Comparison of ENCODE assay signal across 8 cellular contexts in the genomic region with DNA sequence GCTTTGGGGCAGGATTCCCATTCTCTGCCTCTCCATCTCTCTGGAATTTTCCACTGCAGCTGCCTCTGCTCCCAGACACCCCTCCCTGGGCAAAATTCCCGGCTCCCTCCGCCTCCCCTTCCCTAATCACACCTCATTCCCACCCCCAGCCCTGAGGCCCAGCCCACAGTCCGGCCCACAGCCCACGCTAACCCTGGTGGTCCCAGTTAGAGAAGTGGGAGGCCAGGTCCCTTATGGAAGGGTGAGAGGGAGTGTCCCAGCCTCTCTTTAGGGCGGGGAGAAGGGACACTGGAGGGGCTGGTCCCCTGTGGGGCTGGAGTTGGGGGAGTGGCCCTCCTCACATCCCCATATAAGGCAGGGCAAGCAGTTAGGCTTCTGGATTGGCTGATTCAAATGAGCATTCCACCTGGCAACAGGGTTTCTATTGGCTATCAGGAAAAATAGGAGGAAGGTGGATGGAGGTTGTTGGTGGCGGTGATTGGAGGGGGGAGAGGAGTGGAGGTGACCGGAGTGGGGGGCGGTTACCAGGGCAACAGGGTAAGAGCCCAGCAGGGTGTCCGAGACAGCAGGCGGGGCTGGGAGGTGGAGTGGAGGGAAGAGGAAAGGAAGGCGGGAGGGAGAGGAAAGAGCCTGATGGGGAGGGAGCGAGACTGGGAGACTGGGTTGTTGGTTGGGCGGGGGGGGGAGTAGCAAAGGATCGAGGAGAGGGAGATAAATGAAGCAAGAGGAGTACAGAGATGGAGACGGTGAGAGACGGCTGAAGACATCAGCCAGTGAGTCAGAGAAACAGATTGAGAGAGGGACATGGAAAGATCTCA. TPM values are rescaled to one million over a fixed set of nuclear protein-coding genes. Genes with fewer than 3 reads are reported as not detected.
A peak's percentile ranks its signal among the peaks of the same experiment; 100 is the strongest.
DNase-seq lines count a peak whose midpoint lies in the region; ATAC-seq and TF ChIP-seq lines count a peak whose summit lies in the region.

No MANE protein-coding gene starts in this region.

- peaks cover 26% of the 10 kb centered on the region for H3K27me3 Mint-ChIP-seq in activated T-helper 17 cell treated with anti-CD3 and anti-CD28 coated beads, Interleukin-2, amount 50 U/mL, for 72 hours
- H3K27me3 Mint-ChIP-seq in naive B cell: peaks cover 45 to 53% (median 49%) of the 10 kb centered on the region in 3 donors

- ATAC-seq in GM21367 (IDR thresholded peaks at IDR 0.05; ENCODE audit: unreplicated experiment): peak; percentile 77
- peak; percentile 87 for ATAC-seq in activated T-helper 17 cell treated with anti-CD3 and anti-CD28 coated beads, Interleukin-2, amount 50 U/mL, for 72 hours (replicated peaks)
- ATAC-seq in naive B cell (ENCODE audit: low read depth in 2 of 2): peak; percentile 80 to 87

- no peaks in the 10 kb centered on the region for H3K36me3 ChIP-seq in urinary bladder (ENCODE audit: insufficient read depth)

- peaks cover 30% of the 10 kb centered on the region for H3K4me1 Mint-ChIP-seq in activated T-helper 17 cell treated with anti-CD3 and anti-CD28 coated beads, Interleukin-2, amount 50 U/mL, for 72 hours
- peaks cover 30 to 34% (median 31%) of the 10 kb centered on the region in 3 donors for H3K4me1 Mint-ChIP-seq in naive B cell

- no peak for TF ChIP-seq CTCF in fibroblast of the aortic adventitia (IDR thresholded peaks at IDR 0.05; ENCODE audit: insufficient read depth, low read length)

- H3K4me3 ChIP-seq in fibroblast of the aortic adventitia (ENCODE audit: low read depth, low read length) (peak overlapping the region; percentile 50), urinary bladder (ENCODE audit: low read depth, low read length) (no peak overlapping the region)

- peak overlapping the region; percentile 70 for H3K27ac Mint-ChIP-seq in activated T-helper 17 cell treated with anti-CD3 and anti-CD28 coated beads, Interleukin-2, amount 50 U/mL, for 72 hours
- H3K27ac Mint-ChIP-seq in naive B cell: peak overlapping the region in 4 of 6 donors; percentile 12 to 80 (median 36)

- H3K4me3 Mint-ChIP-seq in activated T-helper 17 cell treated with anti-CD3 and anti-CD28 coated beads, Interleukin-2, amount 50 U/mL, for 72 hours: peak overlapping the region; percentile 67
- peak overlapping the region in 7 of 8 donors; percentile 10 to 84 (median 74) for H3K4me3 Mint-ChIP-seq in naive B cell

- H3K27ac ChIP-seq in urinary bladder (ENCODE audit: low read depth): peak overlapping the region; percentile 89

- peak; percentile 99 for DNase-seq in DMS79 (lab: John Stamatoyannopoulos, UW)
- DNase-seq in HK-2 (ENCODE audit: unreplicated experiment): peak; percentile 97
- peak; percentile 97 for DNase-seq in NCI-H748 treated with DMSO at 0.1 percent for 48 hours (lab: John Stamatoyannopoulos, UW)
- DNase-seq in fibroblast of the aortic adventitia (ENCODE audit: low read depth): peak; percentile 98
- peak; percentile 69 for DNase-seq in naive B cell

- peaks cover 23% of the 10 kb centered on the region for H3K36me3 Mint-ChIP-seq in activated T-helper 17 cell treated with anti-CD3 and anti-CD28 coated beads, Interleukin-2, amount 50 U/mL, for 72 hours (ENCODE audit: low read depth)
- no peaks in the 10 kb centered on the region for H3K36me3 Mint-ChIP-seq in naive B cell

- no peaks in the 10 kb centered on the region for H3K4me1 ChIP-seq in urinary bladder (ENCODE audit: insufficient read depth)

- no peaks in the 10 kb centered on the region for H3K9me3 Mint-ChIP-seq in activated T-helper 17 cell treated with anti-CD3 and anti-CD28 coated beads, Interleukin-2, amount 50 U/mL, for 72 hours
- peaks cover 0 to 2% (median 0%) of the 10 kb centered on the region in 7 donors for H3K9me3 Mint-ChIP-seq in naive B cell

- WGBS in urinary bladder: 2% methylated on average over 15 of the region's 16 CpGs

RNA-seq across cellular contexts. Expression of gene PTMS, which starts 1.9 kb away (rescaled TPM):
- total RNA-seq in activated T-helper 17 cell treated with anti-CD3 and anti-CD28 coated beads, Interleukin-2, amount 50 U/mL, for 72 hours: 100 to 1,000 TPM in 1 of 2 donors, 10 to 100 TPM in 1; 71.3 to 161 TPM
- 61.6 and 575 TPM in 2 replicates for total RNA-seq in fibroblast of the aortic adventitia (ENCODE audit: low replicate concordance)
- under 1 TPM in 1 of 6 donors, not detected in 5; 0.38 TPM for polyA plus RNA-seq in naive B cell (ENCODE audit: low read depth in 6 of 6)
- 62.4 TPM for total RNA-seq in urinary bladder
- 619 TPM for polyA plus RNA-seq in urinary bladder

RNA-seq across cellular contexts. Expression of gene LAG3, which starts 8.1 kb away (rescaled TPM):
- total RNA-seq in activated T-helper 17 cell treated with anti-CD3 and anti-CD28 coated beads, Interleukin-2, amount 50 U/mL, for 72 hours: 100 to 1,000 TPM in 1 of 2 donors, 10 to 100 TPM in 1; 45.6 to 206 TPM
- 0.16 TPM in 1 of 2 replicates, not detected in the other for total RNA-seq in fibroblast of the aortic adventitia (ENCODE audit: low replicate concordance)
- polyA plus RNA-seq in naive B cell (ENCODE audit: low read depth in 6 of 6): under 1 TPM in 2 of 6 donors, not detected in 4; 0.16 to 0.17 TPM
- 0.21 TPM for total RNA-seq in urinary bladder
- polyA plus RNA-seq in urinary bladder: 1.6 TPM

RNA-seq across cellular contexts. Expression of gene MLF2, which starts 11.3 kb away (rescaled TPM):
- 100 to 1,000 TPM; 132 to 279 TPM for total RNA-seq in activated T-helper 17 cell treated with anti-CD3 and anti-CD28 coated beads, Interleukin-2, amount 50 U/mL, for 72 hours
- 29.5 and 104 TPM in 2 replicates for total RNA-seq in fibroblast of the aortic adventitia (ENCODE audit: low replicate concordance)
- 100 to 1,000 TPM; 128 to 167 (median 150) TPM for polyA plus RNA-seq in naive B cell (ENCODE audit: low read depth in 6 of 6)
- total RNA-seq in urinary bladder: 51.0 TPM
- polyA plus RNA-seq in urinary bladder: 240 TPM

RNA-seq across cellular contexts. Expression of gene CD4, which starts 25.1 kb away (rescaled TPM):
- total RNA-seq in activated T-helper 17 cell treated with anti-CD3 and anti-CD28 coated beads, Interleukin-2, amount 50 U/mL, for 72 hours: 100 to 1,000 TPM; 224 to 261 TPM
- total RNA-seq in fibroblast of the aortic adventitia (ENCODE audit: low replicate concordance) (1.6 TPM in 1 of 2 replicates, not detected in the other), urinary bladder (11.5 TPM)
- polyA plus RNA-seq in naive B cell (ENCODE audit: low read depth in 6 of 6) (1 to 10 TPM in 3 of 6 donors, under 1 TPM in 3; 0.29 to 1.7 (median 1.1) TPM), urinary bladder (21.5 TPM)

RNA-seq across cellular contexts. Expression of gene COPS7A, which starts 40.4 kb away (rescaled TPM):
- total RNA-seq in activated T-helper 17 cell treated with anti-CD3 and anti-CD28 coated beads, Interleukin-2, amount 50 U/mL, for 72 hours: 10 to 100 TPM; 36.5 to 38.7 TPM
- total RNA-seq in fibroblast of the aortic adventitia (ENCODE audit: low replicate concordance) (71.1 and 86.0 TPM in 2 replicates), urinary bladder (35.6 TPM)
- polyA plus RNA-seq in naive B cell (ENCODE audit: low read depth in 6 of 6) (10 to 100 TPM; 26.4 to 43.9 (median 34.4) TPM), urinary bladder (88.2 TPM)

Comparison
In these comparisons a context has a peak if more than half of its experiments do, and no peak if none do; other contexts are left out.
1. RNA of gene LAG3, which starts 8.1 kb away (total RNA-seq): 45.6 to 206 TPM in activated T-helper 17 cell treated with anti-CD3 and anti-CD28 coated beads, Interleukin-2, amount 50 U/mL, for 72 hours; 0.21 TPM in urinary bladder (single experiment) and 0.16 TPM in fibroblast of the aortic adventitia; every median in the first group is over 10 times any median in the second.
2. Peak in every context shown above with its lines, with median percentiles within 50 percentile points of each other: DNase-seq and ATAC-seq.